Comparison of ENCODE assay signal across 17 cellular contexts in genomic region chr15:70385711-70386110, GRCh38.
DNase-seq lines count a peak whose midpoint lies in the region; ATAC-seq and TF ChIP-seq lines count a peak whose summit lies in the region.
"Had no signal": no experiment of that assay in that cellular context is flagged by ENCODE, and none has a peak within 500 bp of the region (broad histone marks: within the 10 kb centered on the region; RNA-seq: fewer than 3 reads in every experiment).

No MANE protein-coding gene starts in this region.

- H3K27me3 ChIP-seq in A673 (replicated peaks; ENCODE audit: insufficient read depth, low read depth, low read length, poor library complexity) (no peaks in the 10 kb centered on the region), SJCRH30 (no peaks in the 10 kb centered on the region), ascending aorta (no peaks in the 10 kb centered on the region)
- H3K27me3 ChIP-seq: BLaER1 treated with 17β-estradiol and CSF1 and Interleukin-3, amounts not matched to agents 10 nM and 100 nM had no signal

- TF ChIP-seq CTCF in A673 (conservative IDR thresholded peaks at IDR 0.05; ENCODE audit: low read depth, low read length) (no peak), ascending aorta (IDR thresholded peaks at IDR 0.05) (no peak)

- no peaks in the 10 kb centered on the region for H3K27me3 Mint-ChIP-seq in naive B cell
- H3K27me3 Mint-ChIP-seq: CD4-positive, CD25-positive, alpha-beta regulatory T cell had no signal

- POLR2A ChIA-PET in A673 (lab: Charles Lee; ENCODE audit: low non-redundant PET): no interaction called here

- CTCF ChIA-PET in A673 (lab: Charles Lee): no interaction called here

- no peak overlapping the region for H3K4me3 Mint-ChIP-seq in naive B cell
- H3K4me3 Mint-ChIP-seq: CD4-positive, CD25-positive, alpha-beta regulatory T cell; H9 had no signal

- H3K4me1 ChIP-seq in A673 (ENCODE audit: insufficient read depth, low read length, poor library complexity, severe bottlenecking) (peaks cover 18% of the 10 kb centered on the region), SJCRH30 (peaks cover 21% of the 10 kb centered on the region), ascending aorta (no peaks in the 10 kb centered on the region)
- H3K4me1 ChIP-seq: BLaER1 treated with 17β-estradiol and CSF1 and Interleukin-3, amounts not matched to agents 10 nM and 100 nM had no signal

- H3K27ac Mint-ChIP-seq in naive B cell: peak overlapping the region in 4 of 6 donors; percentile 27 to 96 (median 70)
- H3K27ac Mint-ChIP-seq: CD4-positive, CD25-positive, alpha-beta regulatory T cell; H9 had no signal

- no peak overlapping the region for H3K4me3 ChIP-seq in A673 (ENCODE audit: low read depth, low read length, poor library complexity, severe bottlenecking)
- H3K4me3 ChIP-seq in SJCRH30: no peak overlapping the region
- no peak overlapping the region for H3K4me3 ChIP-seq in ascending aorta
- H3K4me3 ChIP-seq: BLaER1 treated with 17β-estradiol and CSF1 and Interleukin-3, amounts not matched to agents 10 nM and 100 nM; GM23248 had no signal

- H3K36me3 ChIP-seq in A673 (ENCODE audit: insufficient read depth, low read length, poor library complexity, severe bottlenecking) (no peaks in the 10 kb centered on the region), SJCRH30 (no peaks in the 10 kb centered on the region), ascending aorta (no peaks in the 10 kb centered on the region)
- H3K36me3 ChIP-seq: BLaER1 treated with 17β-estradiol and CSF1 and Interleukin-3, amounts not matched to agents 10 nM and 100 nM had no signal

- DNase-seq in A673 (ENCODE audit: low spot score): no peak
- DNase-seq in SJCRH30: no peak
- DNase-seq in ecto neural progenitor cell (ENCODE audit: low spot score): peak; percentile 30
- DNase-seq in naive B cell: no peak
- no peak for DNase-seq in MV-4-11 (lab: John Stamatoyannopoulos, UW)
- DNase-seq in ascending aorta (ENCODE audit: low spot score in 2 of 2): no peak
- DNase-seq in NCI-H1092 treated with DMSO at 0.1 percent for 48 hours (lab: John Stamatoyannopoulos, UW): no peak
- no peak for DNase-seq in SKM-1 (lab: John Stamatoyannopoulos, UW; ENCODE audit: unreplicated experiment)
- DNase-seq: 8988T; ACHN; CD4-positive, CD25-positive, alpha-beta regulatory T cell; DMS53; GF-D8; GM23248; H9 had no signal

- peaks cover 17 to 38% (median 35%) of the 10 kb centered on the region in 3 donors for H3K4me1 Mint-ChIP-seq in naive B cell
- H3K4me1 Mint-ChIP-seq: CD4-positive, CD25-positive, alpha-beta regulatory T cell had no signal

- H3K9me3 Mint-ChIP-seq in naive B cell: peaks cover 0 to 8% (median 0%) of the 10 kb centered on the region in 7 donors
- H3K9me3 Mint-ChIP-seq: CD4-positive, CD25-positive, alpha-beta regulatory T cell had no signal

- no peaks in the 10 kb centered on the region for H3K36me3 Mint-ChIP-seq in naive B cell
- H3K36me3 Mint-ChIP-seq: CD4-positive, CD25-positive, alpha-beta regulatory T cell had no signal

- no peak for ATAC-seq in naive B cell (ENCODE audit: low read depth in 2 of 2)
- ATAC-seq: HepG2 had no signal

- H3K27ac ChIP-seq in A673 (ENCODE audit: low read depth, low read length, poor library complexity, severe bottlenecking): peak overlapping the region; percentile 13
- H3K27ac ChIP-seq in SJCRH30: peak overlapping the region; percentile 54
- H3K27ac ChIP-seq in ascending aorta: no peak overlapping the region
- H3K27ac ChIP-seq: BLaER1 treated with 17β-estradiol and CSF1 and Interleukin-3, amounts not matched to agents 10 nM and 100 nM; GM23248 had no signal

- intact Hi-C loops in A673 (cut with micrococcal nuclease; ENCODE audit: unreplicated experiment): no loop called here
- intact Hi-C loops in ascending aorta (cut with DNase I): no loop called here

- BruUV-seq in A673 (replicated peaks; lab: Mats Ljungman, UMichigan): no TSS peak

- H3K9me3 ChIP-seq in A673 (ENCODE audit: low read depth, low read length, poor library complexity, severe bottlenecking) (peaks cover 5% of the 10 kb centered on the region), SJCRH30 (replicated peaks) (peaks cover 5% of the 10 kb centered on the region; the same call in 1 of the 2 replicates), ascending aorta (no peaks in the 10 kb centered on the region)

Comparison
In these comparisons a context has a peak if more than half of its experiments do, and no peak if none do; other contexts are left out.
1. H3K27ac ChIP-seq: peak in A673 (single experiment) and SJCRH30 (single experiment); none in ascending aorta (0 of 2).